In genomic region chr9:34741628-34742027, GRCh38 we compare ENCODE assay signal across 28 cellular contexts. TPM values are rescaled to one million over a fixed set of nuclear protein-coding genes. Genes with fewer than 3 reads are reported as not detected.
DNase-seq lines count a peak whose midpoint lies in the region; ATAC-seq and TF ChIP-seq lines count a peak whose summit lies in the region.
"Had no signal": no experiment of that assay in that cellular context is flagged by ENCODE, and none has a peak within 500 bp of the region (broad histone marks: within the 10 kb centered on the region; RNA-seq: fewer than 3 reads in every experiment).

No MANE protein-coding gene starts in this region.

- no peaks in the 10 kb centered on the region for H3K36me3 Mint-ChIP-seq in activated T-cell treated with anti-CD3 and anti-CD28 coated beads, Interleukin-2, amount 50 U/mL, for 72 hours (ENCODE audit: insufficient read depth in 2 of 2)
- H3K36me3 Mint-ChIP-seq: naive B cell had no signal

- H3K27ac Mint-ChIP-seq in activated T-cell treated with anti-CD3 and anti-CD28 coated beads, Interleukin-2, amount 50 U/mL, for 72 hours, result peak overlapping the region; percentile 8
- H3K27ac Mint-ChIP-seq: activated T-cell treated with anti-CD3 and anti-CD28 coated beads, Interleukin-2, amount 50 U/mL, for 24 hours had no signal

- no peaks in the 10 kb centered on the region for H3K9me3 Mint-ChIP-seq in activated T-cell treated with anti-CD3 and anti-CD28 coated beads, Interleukin-2, amount 50 U/mL, for 72 hours
- H3K9me3 Mint-ChIP-seq: activated T-cell treated with anti-CD3 and anti-CD28 coated beads, Interleukin-2, amount 50 U/mL, for 24 hours had no signal

- TF ChIP-seq CTCF in WERI-Rb-1 (IDR thresholded peaks at IDR 0.05; ENCODE audit: low read depth, low read length) (no peak), foreskin keratinocyte (conservative IDR thresholded peaks at IDR 0.05) (no peak)

- H3K4me3 Mint-ChIP-seq in activated T-cell treated with anti-CD3 and anti-CD28 coated beads, Interleukin-2, amount 50 U/mL, for 72 hours, result no peak overlapping the region
- H3K4me3 Mint-ChIP-seq: activated T-cell treated with anti-CD3 and anti-CD28 coated beads, Interleukin-2, amount 50 U/mL, for 24 hours; naive B cell had no signal

- H3K4me3 ChIP-seq in WERI-Rb-1 (ENCODE audit: low read depth, low read length), result no peak overlapping the region
- H3K4me3 ChIP-seq: heart right ventricle, upper lobe of left lung had no signal

- H3K36me3 ChIP-seq in WERI-Rb-1, result no peaks in the 10 kb centered on the region
- H3K36me3 ChIP-seq: heart right ventricle, upper lobe of left lung had no signal

- H3K27ac ChIP-seq in WERI-Rb-1, result peak overlapping the region; percentile 67
- H3K27ac ChIP-seq in caudate nucleus (ENCODE audit: low read depth, low read length), result no peak overlapping the region
- no peak overlapping the region for H3K27ac ChIP-seq in foreskin keratinocyte
- H3K27ac ChIP-seq: heart right ventricle, upper lobe of left lung had no signal

- H3K4me1 Mint-ChIP-seq in activated T-cell treated with anti-CD3 and anti-CD28 coated beads, Interleukin-2, amount 50 U/mL, for 72 hours (ENCODE audit: low read depth), result peaks cover 16% of the 10 kb centered on the region
- H3K4me1 Mint-ChIP-seq: naive B cell had no signal

- no peak for DNase-seq in activated T-cell treated with anti-CD3 and anti-CD28 coated beads, Interleukin-2, amount 50 U/mL, for 72 hours
- DNase-seq in activated T-cell treated with anti-CD3 and anti-CD28 coated beads for 4 hours, result no peak
- peak; percentile 12 for DNase-seq in NCI-H510A (lab: John Stamatoyannopoulos, UW)
- peak; percentile 42 for DNase-seq in WERI-Rb-1
- DNase-seq in DMS114 treated with DMSO at 0.1 percent for 48 hours (lab: John Stamatoyannopoulos, UW; ENCODE audit: unreplicated experiment), result no peak
- no peak for DNase-seq in caudate nucleus (lab: John Stamatoyannopoulos, UW)
- no peak for DNase-seq in foreskin keratinocyte
- DNase-seq: ACHN; activated naive CD4-positive, alpha-beta T cell treated with Interleukin-2 at 50 U/mL for 16 hours; activated T-cell treated with anti-CD3 and anti-CD28 coated beads, Interleukin-2, amount 50 U/mL, for 24 hours; amniotic stem cell; C1 segment of cervical spinal cord; H7; heart right ventricle; MM.1S; naive B cell; NCI-H1694; NCI-H2171 treated with DMSO at 0.1 percent for 48 hours; NCI-H774; retina; T1000; upper lobe of left lung had no signal

- no peaks in the 10 kb centered on the region for H3K27me3 ChIP-seq in WERI-Rb-1 (ENCODE audit: insufficient read depth, low read depth, severe bottlenecking)
- H3K27me3 ChIP-seq in foreskin keratinocyte, result no peaks in the 10 kb centered on the region
- H3K27me3 ChIP-seq: heart right ventricle, upper lobe of left lung had no signal

- H3K27me3 Mint-ChIP-seq in activated T-cell treated with anti-CD3 and anti-CD28 coated beads, Interleukin-2, amount 50 U/mL, for 72 hours (ENCODE audit: low read depth), result peaks cover 19% of the 10 kb centered on the region

- H3K4me1 ChIP-seq in foreskin keratinocyte, result peaks cover 37% of the 10 kb centered on the region
- H3K4me1 ChIP-seq: upper lobe of left lung had no signal

- no peaks in the 10 kb centered on the region for H3K9me3 ChIP-seq in WERI-Rb-1 (ENCODE audit: severe bottlenecking)
- H3K9me3 ChIP-seq: heart right ventricle, upper lobe of left lung had no signal

- no peak for ATAC-seq in activated T-cell treated with anti-CD3 and anti-CD28 coated beads, Interleukin-2, amount 50 U/mL, for 72 hours (replicated peaks in 1 of 2)
- no peak for ATAC-seq in GM18861 (IDR thresholded peaks at IDR 0.05; ENCODE audit: unreplicated experiment)
- ATAC-seq in foreskin keratinocyte, result no peak
- ATAC-seq: activated CD4-positive, CD25-positive, alpha-beta regulatory T cell treated with anti-CD3 and anti-CD28 coated beads, Interleukin-2, amount 50 U/mL, for 24 hours; heart right ventricle; left lobe of liver had no signal

RNA-seq across cellular contexts. Expression of gene CCL21, which starts 31.7 kb away (rescaled TPM):
- total RNA-seq in activated T-cell treated with anti-CD3 and anti-CD28 coated beads, Interleukin-2, amount 50 U/mL, for 72 hours, result not detected
- total RNA-seq in foreskin keratinocyte, result not detected in 2 replicates
- 0.06 TPM in 1 of 2 replicates, not detected in the other for polyA plus RNA-seq in foreskin keratinocyte
- total RNA-seq: G401, H7, osteoblast had no signal

RNA-seq across cellular contexts. Expression of gene CCL19, which starts 50.6 kb away (rescaled TPM):
- total RNA-seq in activated T-cell treated with anti-CD3 and anti-CD28 coated beads, Interleukin-2, amount 50 U/mL, for 72 hours, result not detected
- not detected in 2 replicates for total RNA-seq in foreskin keratinocyte
- polyA plus RNA-seq in foreskin keratinocyte, result not detected in 2 replicates
- total RNA-seq: G401, H7, mesenteric fat pad, osteoblast had no signal

Comparison
In these comparisons a context has a peak if more than half of its experiments do, and no peak if none do; other contexts are left out.
1. DNase-seq: peak in NCI-H510A (single experiment) and WERI-Rb-1 (single experiment); none in activated T-cell treated with anti-CD3 and anti-CD28 coated beads, Interleukin-2, amount 50 U/mL, for 72 hours (0 of 2), activated T-cell treated with anti-CD3 and anti-CD28 coated beads for 4 hours (single experiment), DMS114 treated with DMSO at 0.1 percent for 48 hours (single experiment), caudate nucleus (0 of 61) and foreskin keratinocyte (0 of 2).